In the genomic region with DNA sequence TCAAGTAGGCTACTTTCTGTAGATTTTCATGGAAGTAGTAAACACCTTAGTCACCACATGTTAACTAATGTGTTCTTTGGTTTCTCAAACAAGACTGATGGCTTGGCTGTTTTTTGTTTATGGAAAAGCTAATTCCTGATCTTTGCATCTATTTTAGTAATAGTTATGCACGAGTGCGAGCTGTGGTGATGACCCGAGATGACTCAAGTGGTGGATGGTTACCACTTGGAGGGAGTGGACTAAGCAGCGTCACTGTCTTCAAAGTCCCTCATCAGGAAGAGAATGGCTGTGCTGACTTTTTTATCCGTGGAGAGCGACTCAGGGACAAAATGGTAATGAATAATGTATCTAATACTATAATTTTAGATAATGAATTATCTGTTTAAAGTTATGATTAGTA, we compare ENCODE assay signal across 22 cellular contexts. TPM values are rescaled to one million over a fixed set of nuclear protein-coding genes. Genes with fewer than 3 reads are reported as not detected.
DNase-seq lines count a peak whose midpoint lies in the region; ATAC-seq and TF ChIP-seq lines count a peak whose summit lies in the region.
"Had no signal": no experiment of that assay in that cellular context is flagged by ENCODE, and none has a peak within 500 bp of the region (broad histone marks: within the 10 kb centered on the region; RNA-seq: fewer than 3 reads in every experiment).

No MANE protein-coding gene starts in this region.

- peaks cover 38% of the 10 kb centered on the region for H3K4me1 ChIP-seq in skeletal muscle satellite cell (ENCODE audit: control insufficient read depth, insufficient read depth, low read length)
- H3K4me1 ChIP-seq: right lobe of liver had no signal

- peak; percentile 77 for DNase-seq in EH (ENCODE audit: low read depth)
- DNase-seq in M059J (ENCODE audit: low read depth), result peak; percentile 52
- DNase-seq in fibroblast of mammary gland (ENCODE audit: low read depth), result peak; percentile 91
- DNase-seq in retina, result no peak
- DNase-seq in SHP77 (lab: John Stamatoyannopoulos, UW), result no peak
- DNase-seq: activated B cell treated with CpG ODN at 0.5 μM for 24 hours; activated CD4-positive, alpha-beta memory T cell treated with anti-CD3 and anti-CD28 coated beads, Interleukin-2, amount 10 ng/mL, durations not matched to agents 7 days and 5 days; activated naive CD4-positive, alpha-beta T cell treated with anti-CD3 and anti-CD28 coated beads, Interleukin-2, amount 10 ng/mL, durations not matched to agents 7 days and 5 days; activated T-cell treated with anti-CD3 and anti-CD28 coated beads, Interleukin-2, amount 50 U/mL, for 4 hours; glutamatergic neuron; left ventricle myocardium superior; NCI-H1048; NCI-H2107; NCI-H524 treated with DMSO at 0.1 percent for 48 hours; nucleus accumbens; right lobe of liver; SIG-M5; stimulated activated CD4-positive, alpha-beta T cell treated with anti-CD3 and anti-CD28 coated beads, Interleukin-2, amount 100 ng/mL, for 24 hours; stimulated activated naive CD8-positive, alpha-beta T cell treated with anti-CD3 and anti-CD28 coated beads, Interleukin-15, amount 100 ng/mL, for 72 hours had no signal

- peaks cover 14% of the 10 kb centered on the region for H3K36me3 ChIP-seq in skeletal muscle satellite cell (ENCODE audit: insufficient read depth, low read length)
- H3K36me3 ChIP-seq: right lobe of liver had no signal

- peak overlapping the region; percentile 67 for H3K4me2 ChIP-seq in skeletal muscle satellite cell (ENCODE audit: low read length)

- no peak overlapping the region for H3K4me3 ChIP-seq in fibroblast of mammary gland (ENCODE audit: control insufficient read depth, low read depth, low read length)
- no peak overlapping the region for H3K4me3 ChIP-seq in skeletal muscle satellite cell (ENCODE audit: low read length)
- H3K4me3 ChIP-seq: BLaER1 treated with 17β-estradiol and CSF1 and Interleukin-3, amounts not matched to agents 10 nM and 100 nM; right lobe of liver had no signal

- no peak for ATAC-seq in HG03039 (IDR thresholded peaks at IDR 0.05; ENCODE audit: unreplicated experiment)
- ATAC-seq: activated T-cell treated with anti-CD3 and anti-CD28 coated beads, Interleukin-2, amount 50 U/mL, for 4 hours; left ventricle myocardium superior; right lobe of liver; stimulated activated naive CD8-positive, alpha-beta T cell treated with anti-CD3 and anti-CD28 coated beads, Interleukin-15, amount 100 ng/mL, for 72 hours had no signal

- no peak overlapping the region for H3K9ac ChIP-seq in skeletal muscle satellite cell (ENCODE audit: low read depth, low read length)
- H3K9ac ChIP-seq: BLaER1 treated with 17β-estradiol and CSF1 and Interleukin-3, amounts not matched to agents 10 nM and 100 nM had no signal

- H3K9me3 ChIP-seq in skeletal muscle satellite cell (replicated peaks; ENCODE audit: low read length), result no peaks in the 10 kb centered on the region
- H3K9me3 ChIP-seq: BLaER1 treated with 17β-estradiol and CSF1 and Interleukin-3, amounts not matched to agents 10 nM and 100 nM; right lobe of liver had no signal

- H3K27me3 ChIP-seq in skeletal muscle satellite cell (ENCODE audit: control insufficient read depth, insufficient read depth, low read length), result no peaks in the 10 kb centered on the region
- H3K27me3 ChIP-seq: BLaER1 treated with 17β-estradiol and CSF1 and Interleukin-3, amounts not matched to agents 10 nM and 100 nM; right lobe of liver had no signal

- no peak for TF ChIP-seq CTCF in fibroblast of mammary gland (conservative IDR thresholded peaks at IDR 0.05; ENCODE audit: control insufficient read depth, insufficient read depth, low read depth, low read length)

RNA-seq across cellular contexts. Expression of a gene that starts 46.6 kb away (rescaled TPM):
- total RNA-seq in M059J (2014; rRNA removed; shearing (Covaris generic)), result 9.7 and 18.4 TPM in 2 replicates
- total RNA-seq in skeletal muscle satellite cell (2012; rRNA removed), result 42.8 and 59.1 TPM in 2 replicates

Comparison
In these comparisons a context has a peak if more than half of its experiments do, and no peak if none do; other contexts are left out.
1. DNase-seq: peak in EH (single experiment), M059J (single experiment) and fibroblast of mammary gland (single experiment); none in retina (single experiment) and SHP77 (0 of 2).